33 cellular contexts compared by ENCODE assay signal in genomic region chr1:26022994-26023393, GRCh38. TPM values are rescaled to one million over a fixed set of nuclear protein-coding genes. Genes with fewer than 3 reads are reported as not detected.
A peak's percentile ranks its signal among the peaks of the same experiment; 100 is the strongest.
DNase-seq lines count a peak whose midpoint lies in the region; ATAC-seq and TF ChIP-seq lines count a peak whose summit lies in the region.
"Had no signal": no experiment of that assay in that cellular context is flagged by ENCODE, and none has a peak within 500 bp of the region (broad histone marks: within the 10 kb centered on the region; RNA-seq: fewer than 3 reads in every experiment).

No MANE protein-coding gene starts in this region.

- H3K4me1 ChIP-seq in GM23248 (ENCODE audit: insufficient read depth), result peaks cover 60% of the 10 kb centered on the region
- H3K4me1 ChIP-seq in osteoblast (ENCODE audit: insufficient read depth, low read length), result peaks cover 66% of the 10 kb centered on the region
- H3K4me1 ChIP-seq: BE2C, lower lobe of right lung had no signal

- in situ Hi-C loops in GM23248 (cut with MboI), result no loop called here

- H2AFZ ChIP-seq in GM23248, result no peak overlapping the region
- peak overlapping the region; percentile 47 for H2AFZ ChIP-seq in osteoblast (ENCODE audit: low read length)

- CTCF ChIA-PET in AG04449 (lab: Yijun Ruan, JAX), result interaction anchor here (0.8 to 8.6 kb wide), 4 partner anchors 12 to 127 kb away, joined by 3 to 69 read pairs (median 24); partner anchors contain the start of gene PAFAH2

- POLR2A ChIA-PET in AG04449 (lab: Yijun Ruan, JAX), result interaction anchor here (1.2 kb wide), 1 partner anchor 203 kb away, joined by 3 read pairs; the partner anchor contains the start of gene MTFR1L

- no peak overlapping the region; the same call in 1 of the 2 replicates for H3K9ac ChIP-seq in GM23248

- peak overlapping the region; percentile 75 for H3K4me2 ChIP-seq in GM23248 (ENCODE audit: unreplicated experiment)
- peak overlapping the region; percentile 80 for H3K4me2 ChIP-seq in osteoblast (ENCODE audit: insufficient read depth, low read length)

- H4K20me1 ChIP-seq in GM23248 (ENCODE audit: insufficient read depth), result no peaks in the 10 kb centered on the region
- no peaks in the 10 kb centered on the region for H4K20me1 ChIP-seq in osteoblast (ENCODE audit: insufficient read depth, low read length)

- H3K27ac ChIP-seq in GM23248, result no peak overlapping the region
- H3K27ac ChIP-seq in cingulate gyrus (ENCODE audit: low read depth, low read length), result peak overlapping the region; percentile 65
- no peak overlapping the region for H3K27ac ChIP-seq in osteoblast (ENCODE audit: low read depth, low read length)
- H3K27ac ChIP-seq: lower lobe of right lung, SK-N-MC had no signal

- H3K79me2 ChIP-seq in GM23248 (ENCODE audit: insufficient read depth) (no peaks in the 10 kb centered on the region), osteoblast (ENCODE audit: insufficient read depth, low read length) (peaks cover 17% of the 10 kb centered on the region)

- H3K4me3 ChIP-seq in AG04449 (ENCODE audit: low read depth, low read length) (peak overlapping the region; percentile 65), GM23248 (peak overlapping the region; percentile 24), osteoblast (ENCODE audit: insufficient read depth, low read length) (peak overlapping the region; percentile 69)
- H3K4me3 ChIP-seq: lower lobe of right lung, SK-N-MC had no signal

- H3K36me3 ChIP-seq in GM23248 (ENCODE audit: low read depth) (no peaks in the 10 kb centered on the region), osteoblast (ENCODE audit: insufficient read depth, low read length) (peaks cover 5% of the 10 kb centered on the region)
- H3K36me3 ChIP-seq: BE2C, lower lobe of right lung had no signal

- no peak for ATAC-seq in HG02763 (IDR thresholded peaks at IDR 0.05; ENCODE audit: unreplicated experiment)
- ATAC-seq: activated CD4-positive, CD25-positive, alpha-beta regulatory T cell treated with anti-CD3 and anti-CD28 coated beads, Interleukin-2, amount 50 U/mL, for 24 hours; activated CD8-positive, alpha-beta memory T cell treated with anti-CD3 and anti-CD28 coated beads, Interleukin-2, amount 10 ng/mL, durations not matched to agents 7 days and 5 days; activated T-cell treated with anti-CD3 and anti-CD28 coated beads, Interleukin-2, amount 50 U/mL, for 4 hours; HCT116; naive thymus-derived CD8-positive, alpha-beta T cell; T-helper 17 cell had no signal

- H3K9me3 ChIP-seq in GM23248 (ENCODE audit: low read depth) (no peaks in the 10 kb centered on the region), osteoblast (ENCODE audit: low read depth, low read length) (no peaks in the 10 kb centered on the region)
- H3K9me3 ChIP-seq: BE2C, lower lobe of right lung had no signal

- H3K9me2 ChIP-seq in GM23248 (ENCODE audit: insufficient read depth), result no peaks in the 10 kb centered on the region

- no peaks in the 10 kb centered on the region for H3K27me3 ChIP-seq in GM23248 (replicated peaks; ENCODE audit: insufficient read depth)
- H3K27me3 ChIP-seq in osteoblast (ENCODE audit: insufficient read depth, low read length), result no peaks in the 10 kb centered on the region
- H3K27me3 ChIP-seq: BE2C had no signal

- DNase-seq in AG04449 (ENCODE audit: low read depth, low spot score) (no peak), GM23248 (no peak), osteoblast (ENCODE audit: insufficient read length, low spot score, missing footprints) (peak; percentile 48), GOT3 (lab: John Stamatoyannopoulos, UW) (no peak)
- DNase-seq in stimulated activated CD4-positive, alpha-beta T cell treated with anti-CD3 and anti-CD28 coated beads, Interleukin-2, amount 100 ng/mL, for 24 hours, result no peak
- DNase-seq in stimulated activated CD4-positive, alpha-beta T cell treated with anti-CD3 and anti-CD28 coated beads, Interleukin-4, amount 100 ng/mL, for 4 hours, result no peak
- DNase-seq: activated CD4-positive, alpha-beta T cell treated with anti-CD3 and anti-CD28 coated beads, Interleukin-2, amount 50 U/mL, for 4 hours; activated CD8-positive, alpha-beta memory T cell treated with anti-CD3 and anti-CD28 coated beads, Interleukin-2, amount 10 ng/mL, durations not matched to agents 7 days and 5 days; activated gamma-delta T cell; activated naive CD8-positive, alpha-beta T cell treated with anti-CD3 and anti-CD28 coated beads for 36 hours; activated T-cell treated with anti-CD3 and anti-CD28 coated beads, Interleukin-2, amount 50 U/mL, for 4 hours; aorta; BE2C; central memory CD4-positive, alpha-beta T cell; DMS53; endodermal cell; glutamatergic neuron; Kasumi-1; lower lobe of right lung; naive thymus-derived CD8-positive, alpha-beta T cell; NCI-H1436 treated with DMSO at 0.1 percent for 48 hours; NCI-H226; NCI-H748 treated with DMSO at 0.1 percent for 48 hours; stimulated activated CD4-positive, alpha-beta T cell treated with anti-CD3 and anti-CD28 coated beads, Interleukin-2, amount 100 ng/mL, for 48 hours; T-helper 17 cell had no signal

- 58 to 60% methylated on average over 11 to 12 of the region's 12 CpGs for WGBS in GM23248 (ENCODE audit: low coverage in 1 of 2, low lambda C conversion rate in 2 of 2, missing lambda C conversion rate in 2 of 2), 2 experiments

- no peak for TF ChIP-seq CTCF in AG04449 (IDR thresholded peaks at IDR 0.05; ENCODE audit: insufficient read depth, low read length, missing control alignments)
- no peak for TF ChIP-seq CTCF in osteoblast (IDR thresholded peaks at IDR 0.05; ENCODE audit: extremely low read depth, low read depth, low read length)

- peaks cover 20% of the 10 kb centered on the region for H3F3A ChIP-seq in GM23248 (ENCODE audit: insufficient read depth)

RNA-seq across cellular contexts. Expression of gene EXTL1, which starts 1.4 kb away (rescaled TPM):
- total RNA-seq in GM23248 (2014; rRNA removed; shearing (Covaris generic)), result 3.4 and 5.5 TPM in 2 replicates
- polyA plus RNA-seq in GM23248 (2016; fragmentation: Nextera tagmentation; extraction: Ambion mirVana), result 5.9 and 6.4 TPM in 2 replicates
- 1.4 and 3.2 TPM in 2 replicates for total RNA-seq in osteoblast
- total RNA-seq: activated CD8-positive, alpha-beta memory T cell treated with anti-CD3 and anti-CD28 coated beads, Interleukin-2, amount 10 ng/mL, durations not matched to agents 7 days and 5 days; activated naive CD8-positive, alpha-beta T cell treated with anti-CD3 and anti-CD28 coated beads for 36 hours; activated T-cell treated with anti-CD3 and anti-CD28 coated beads, Interleukin-2, amount 50 U/mL, for 4 hours; T-helper 17 cell had no signal
- polyA plus RNA-seq: naive thymus-derived CD8-positive, alpha-beta T cell had no signal

RNA-seq across cellular contexts. Expression of gene SLC30A2, which starts 22.9 kb away (rescaled TPM):
- total RNA-seq in GM23248 (2014; rRNA removed; shearing (Covaris generic)), result not detected in 2 replicates
- 0.14 TPM in 1 of 2 replicates, not detected in the other for polyA plus RNA-seq in GM23248 (2016; fragmentation: Nextera tagmentation; extraction: Ambion mirVana)
- not detected in 2 replicates for total RNA-seq in osteoblast
- total RNA-seq: activated CD8-positive, alpha-beta memory T cell treated with anti-CD3 and anti-CD28 coated beads, Interleukin-2, amount 10 ng/mL, durations not matched to agents 7 days and 5 days; activated naive CD8-positive, alpha-beta T cell treated with anti-CD3 and anti-CD28 coated beads for 36 hours; activated T-cell treated with anti-CD3 and anti-CD28 coated beads, Interleukin-2, amount 50 U/mL, for 4 hours; aorta; endodermal cell; lower lobe of right lung; naive thymus-derived CD8-positive, alpha-beta T cell; osteocyte; RPMI7951; T-helper 17 cell had no signal
- polyA plus RNA-seq: keratinocyte had no signal

RNA-seq across cellular contexts. Expression of gene PAFAH2, which starts 25.1 kb away (rescaled TPM):
- total RNA-seq in GM23248 (2014; rRNA removed; shearing (Covaris generic)), result 10.7 and 11.9 TPM in 2 replicates
- 9.5 and 10.0 TPM in 2 replicates for polyA plus RNA-seq in GM23248 (2016; fragmentation: Nextera tagmentation; extraction: Ambion mirVana)
- 6.5 and 6.9 TPM in 2 replicates for total RNA-seq in osteoblast

RNA-seq across cellular contexts. Expression of gene TRIM63, which starts 44.4 kb away (rescaled TPM):
- not detected in 2 replicates for total RNA-seq in GM23248 (2014; rRNA removed; shearing (Covaris generic))
- not detected in 2 replicates for polyA plus RNA-seq in GM23248 (2016; fragmentation: Nextera tagmentation; extraction: Ambion mirVana)
- under 0.01 and 0.36 TPM in 2 replicates for total RNA-seq in osteoblast
- total RNA-seq: activated CD8-positive, alpha-beta memory T cell treated with anti-CD3 and anti-CD28 coated beads, Interleukin-2, amount 10 ng/mL, durations not matched to agents 7 days and 5 days; activated naive CD8-positive, alpha-beta T cell treated with anti-CD3 and anti-CD28 coated beads for 36 hours; activated T-cell treated with anti-CD3 and anti-CD28 coated beads, Interleukin-2, amount 50 U/mL, for 4 hours; endodermal cell; naive thymus-derived CD8-positive, alpha-beta T cell; osteocyte; T-helper 17 cell had no signal
- polyA plus RNA-seq: keratinocyte; naive thymus-derived CD8-positive, alpha-beta T cell had no signal
